5 cellular contexts compared by ENCODE assay signal in the genomic region with DNA sequence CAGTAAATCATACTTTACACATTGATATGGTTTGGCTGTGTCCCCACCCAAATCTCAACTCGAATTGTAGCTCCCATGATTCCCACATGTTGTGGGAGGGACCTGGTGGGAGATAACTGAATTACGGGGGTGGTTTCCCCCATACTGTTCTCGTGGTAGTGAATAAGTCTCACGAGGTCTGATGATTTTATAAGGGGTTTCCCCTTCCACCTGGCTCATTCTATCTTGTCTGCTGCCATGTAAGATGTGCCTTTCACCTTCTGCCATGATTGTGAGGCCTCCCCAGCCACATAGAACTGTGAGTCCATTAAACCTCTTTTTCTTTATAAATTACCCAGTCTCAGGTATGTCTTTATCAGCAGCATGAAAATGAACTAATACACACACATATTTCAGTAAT.
DNase-seq lines count a peak whose midpoint lies in the region; ATAC-seq, FAIRE-seq and TF ChIP-seq lines count a peak whose summit lies in the region.
"Not testable (repeated sequence)": the region's sequence is repeated elsewhere in the genome, so short reads cannot be mapped to it uniquely, and the experiment has no call there.

No MANE protein-coding gene starts in this region.

- POLR2A ChIA-PET in activated CD8-positive, alpha-beta T cell treated with anti-CD3 and anti-CD28 coated beads for 36 hours (lab: Charles Lee) = interaction anchor here (1.5 kb wide), 1 partner anchor 80 kb away, joined by 4 read pairs; the partner anchor contains the start of gene MAP3K5
- POLR2A ChIA-PET in K562 (lab: Yijun Ruan, JAX) = interaction anchor here (1.5 kb wide), 1 partner anchor 11 kb away, joined by 4 read pairs; no protein-coding TSS in a partner anchor

- DNase-seq in T-helper 17 cell; K562 (ENCODE audit: extremely low read depth in 1 of 4, low spot score in 3 of 4): not testable (repeated sequence)
- peak; percentile 20 for DNase-seq in activated CD8-positive, alpha-beta T cell treated with anti-CD3 and anti-CD28 coated beads for 36 hours

- FAIRE-seq in K562 (lab: Jason Lieb, UNC) = not testable (repeated sequence)

- not testable (repeated sequence) for TF ChIP-seq RAD21 in K562 (CRISPR knock-in tag; conservative IDR thresholded peaks at IDR 0.05 in 1 of 2, IDR thresholded peaks at IDR 0.05 in 1 of 2)

- not testable (repeated sequence) for H3K9me3 ChIP-seq in T-helper 17 cell (ENCODE audit: control insufficient read depth, low read length, poor library complexity, severe bottlenecking); K562 (replicated peaks; ENCODE audit: control insufficient read depth, insufficient read depth, low read depth, low read length)

- not testable (repeated sequence) for TF ChIP-seq CTCF in activated CD8-positive, alpha-beta T cell treated with anti-CD3 and anti-CD28 coated beads for 36 hours (IDR thresholded peaks at IDR 0.05); K562 (IDR thresholded peaks at IDR 0.05 in 2 of 3, conservative IDR thresholded peaks at IDR 0.05 in 1 of 3; ENCODE audit: insufficient read depth in 2 of 3, low read depth in 1 of 3, low read length in 3 of 3)

- H3K27me3 ChIP-seq in K562 (ENCODE audit: control insufficient read depth in 2 of 2, insufficient read depth in 2 of 2, low read length in 2 of 2) = not testable (repeated sequence)

- H3K4me1 Mint-ChIP-seq in T-helper 17 cell = peaks cover 18% of the 10 kb centered on the region
- not testable (repeated sequence) for H3K4me1 Mint-ChIP-seq in activated CD8-positive, alpha-beta T cell treated with anti-CD3 and anti-CD28 coated beads for 36 hours (ENCODE audit: low read depth)
- peaks cover 17% of the 10 kb centered on the region for H3K4me1 Mint-ChIP-seq in activated T-helper 17 cell treated with anti-CD3 and anti-CD28 coated beads, Interleukin-2, amount 50 U/mL, for 72 hours
- H3K4me1 Mint-ChIP-seq in activated naive CD4-positive, alpha-beta T cell treated with anti-CD3 and anti-CD28 coated beads, Interleukin-2, amount 50 U/mL, for 24 hours = peaks cover 22% of the 10 kb centered on the region

- H3K4me3 ChIP-seq in K562 = not testable (repeated sequence)

- H3K4me3 Mint-ChIP-seq in T-helper 17 cell; activated CD8-positive, alpha-beta T cell treated with anti-CD3 and anti-CD28 coated beads for 36 hours; activated naive CD4-positive, alpha-beta T cell treated with anti-CD3 and anti-CD28 coated beads, Interleukin-2, amount 50 U/mL, for 24 hours: not testable (repeated sequence)
- H3K4me3 Mint-ChIP-seq in activated T-helper 17 cell treated with anti-CD3 and anti-CD28 coated beads, Interleukin-2, amount 50 U/mL, for 72 hours = peak overlapping the region; percentile 28

- intact Hi-C loops in activated CD8-positive, alpha-beta T cell treated with anti-CD3 and anti-CD28 coated beads for 36 hours (cut with micrococcal nuclease); K562 (cut with micrococcal nuclease): not testable (repeated sequence)

- not testable (repeated sequence) for H3K4me2 ChIP-seq in K562 (ENCODE audit: insufficient read depth, low read length)

- not testable (repeated sequence) for H3K27ac ChIP-seq in K562 (ENCODE audit: extremely low read depth, low read depth, low read length)

- peak overlapping the region; percentile 0 for H3K27ac Mint-ChIP-seq in T-helper 17 cell
- not testable (repeated sequence) for H3K27ac Mint-ChIP-seq in activated CD8-positive, alpha-beta T cell treated with anti-CD3 and anti-CD28 coated beads for 36 hours
- peak overlapping the region; percentile 71 for H3K27ac Mint-ChIP-seq in activated T-helper 17 cell treated with anti-CD3 and anti-CD28 coated beads, Interleukin-2, amount 50 U/mL, for 72 hours
- peak overlapping the region; percentile 26 for H3K27ac Mint-ChIP-seq in activated naive CD4-positive, alpha-beta T cell treated with anti-CD3 and anti-CD28 coated beads, Interleukin-2, amount 50 U/mL, for 24 hours

- not testable (repeated sequence) for BruUV-seq in K562 (replicated peaks; lab: Mats Ljungman, UMichigan)

- H3K36me3 Mint-ChIP-seq in T-helper 17 cell (ENCODE audit: low read depth); activated CD8-positive, alpha-beta T cell treated with anti-CD3 and anti-CD28 coated beads for 36 hours (ENCODE audit: low read depth); activated naive CD4-positive, alpha-beta T cell treated with anti-CD3 and anti-CD28 coated beads, Interleukin-2, amount 50 U/mL, for 24 hours: not testable (repeated sequence)
- peaks cover 24% of the 10 kb centered on the region for H3K36me3 Mint-ChIP-seq in activated T-helper 17 cell treated with anti-CD3 and anti-CD28 coated beads, Interleukin-2, amount 50 U/mL, for 72 hours (ENCODE audit: low read depth)

- TF ChIP-seq EP300 in K562 (IDR thresholded peaks at IDR 0.05; ENCODE audit: low read length) = not testable (repeated sequence)

- H3K27me3 Mint-ChIP-seq in T-helper 17 cell; activated CD8-positive, alpha-beta T cell treated with anti-CD3 and anti-CD28 coated beads for 36 hours; activated T-helper 17 cell treated with anti-CD3 and anti-CD28 coated beads, Interleukin-2, amount 50 U/mL, for 72 hours; activated naive CD4-positive, alpha-beta T cell treated with anti-CD3 and anti-CD28 coated beads, Interleukin-2, amount 50 U/mL, for 24 hours: not testable (repeated sequence)

- in situ Hi-C loops in K562 (cut with MboI) = not testable (repeated sequence)

- 37% methylated on average over 4 of the region's 4 CpGs for WGBS in K562 (ENCODE audit: insufficient coverage, low coverage, missing lambda C conversion rate)

- not testable (repeated sequence) for H3K36me3 ChIP-seq in K562 (ENCODE audit: control insufficient read depth, insufficient read depth, low read length)

- not testable (repeated sequence) for ATAC-seq in T-helper 17 cell; activated CD8-positive, alpha-beta T cell treated with anti-CD3 and anti-CD28 coated beads for 36 hours; K562
- ATAC-seq in activated T-helper 17 cell treated with anti-CD3 and anti-CD28 coated beads, Interleukin-2, amount 50 U/mL, for 72 hours (replicated peaks) = peak; percentile 57

- not testable (repeated sequence) for H3K4me1 ChIP-seq in K562 (replicated peaks in 1 of 2; ENCODE audit: control insufficient read depth in 2 of 2, insufficient read depth in 2 of 2, low read length in 2 of 2)

- not testable (repeated sequence) for H4K20me1 ChIP-seq in K562 (replicated peaks; ENCODE audit: control insufficient read depth, insufficient read depth, low read length)

- not testable (repeated sequence) for H3K9me3 Mint-ChIP-seq in activated CD8-positive, alpha-beta T cell treated with anti-CD3 and anti-CD28 coated beads for 36 hours; activated T-helper 17 cell treated with anti-CD3 and anti-CD28 coated beads, Interleukin-2, amount 50 U/mL, for 72 hours; activated naive CD4-positive, alpha-beta T cell treated with anti-CD3 and anti-CD28 coated beads, Interleukin-2, amount 50 U/mL, for 24 hours

- H2AFZ ChIP-seq in K562 (ENCODE audit: low read depth, low read length) = not testable (repeated sequence)

- H3K9me1 ChIP-seq in K562 (ENCODE audit: control insufficient read depth, insufficient read depth, low read length) = not testable (repeated sequence)

- TF ChIP-seq POLR2A in K562 (conservative IDR thresholded peaks at IDR 0.05) = not testable (repeated sequence)

- H3K9ac ChIP-seq in K562 (ENCODE audit: insufficient read depth in 1 of 2, low read depth in 2 of 2, low read length in 2 of 2) = not testable (repeated sequence)

- CTCF ChIA-PET in activated CD8-positive, alpha-beta T cell treated with anti-CD3 and anti-CD28 coated beads for 36 hours (lab: Charles Lee) = interaction anchor here (0.9 to 3.8 kb wide), 6 partner anchors 13 to 82 kb away, joined by 3 to 14 read pairs (median 4); partner anchors contain the start of gene MAP3K5
- CTCF ChIA-PET in K562 (lab: Yijun Ruan, JAX; ENCODE audit: low intra/inter-chr PET ratio) = not testable (repeated sequence)

- peaks cover 22% of the 10 kb centered on the region for H3K79me2 ChIP-seq in K562 (ENCODE audit: control insufficient read depth, insufficient read depth, low read length)

TF ChIP-seq in K562, 482 proteins besides CTCF, POLR2A, EP300 and RAD21:
- peak; percentile 20; the same call in 1 of the 2 replicates for TF ChIP-seq CC2D1A (IDR thresholded peaks at IDR 0.05)
TF ChIP-seq in K562: peak in this region for 1; not testable (repeated sequence) for 481.
